Comparison of ENCODE assay signal across 3 cellular contexts in the genomic region with DNA sequence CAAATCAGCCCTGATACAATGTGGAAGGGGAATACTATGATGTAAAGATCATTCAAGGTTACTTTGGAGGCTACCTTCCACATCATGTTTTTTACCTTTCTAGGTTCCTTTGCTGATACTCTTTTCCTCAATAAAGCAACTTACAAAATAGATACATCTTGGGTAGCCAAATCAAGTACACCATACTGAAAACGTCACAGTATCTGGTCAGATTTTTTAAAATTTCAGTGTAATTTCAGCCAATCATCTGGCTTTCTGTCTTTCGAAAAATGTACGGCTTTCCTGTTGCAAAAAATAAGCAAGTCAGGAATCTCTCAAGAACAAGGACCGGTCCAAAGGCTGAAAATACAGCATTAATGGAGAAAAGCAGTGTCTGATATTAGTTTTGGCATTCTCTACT.
A peak's percentile ranks its signal among the peaks of the same experiment; 100 is the strongest.
TF ChIP-seq lines count a peak whose summit lies in the region.

No MANE protein-coding gene starts in this region.

TF ChIP-seq in A549, 52 proteins besides CTCF, POLR2A, EP300 and RAD21:
- TF ChIP-seq, protein P1, sequence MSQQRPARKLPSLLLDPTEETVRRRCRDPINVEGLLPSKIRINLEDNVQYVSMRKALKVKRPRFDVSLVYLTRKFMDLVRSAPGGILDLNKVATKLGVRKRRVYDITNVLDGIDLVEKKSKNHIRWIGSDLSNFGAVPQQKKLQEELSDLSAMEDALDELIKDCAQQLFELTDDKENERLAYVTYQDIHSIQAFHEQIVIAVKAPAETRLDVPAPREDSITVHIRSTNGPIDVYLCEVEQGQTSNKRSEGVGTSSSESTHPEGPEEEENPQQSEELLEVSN (IDR thresholded peaks at IDR 0.05; ENCODE audit: borderline replicate concordance, low read depth) = no peak
- TF ChIP-seq RFX5 (IDR thresholded peaks at IDR 0.05) = 0 out of 2 replicates have a peak, but pooled peaks have one; percentile 34

TF ChIP-seq in GM23338, 12 proteins besides CTCF, POLR2A, EP300 and RAD21 (continues in another document):
- TF ChIP-seq EZH2phosphoT487 (IDR thresholded peaks at IDR 0.05; ENCODE audit: unreplicated experiment) = no peak
- TF ChIP-seq ZNF114 (CRISPR knock-in tag; IDR thresholded peaks at IDR 0.05) = no peak
- TF ChIP-seq STAT1 (IDR thresholded peaks at IDR 0.05; ENCODE audit: unreplicated experiment) = no peak
- no peak for TF ChIP-seq JUNB (IDR thresholded peaks at IDR 0.05; ENCODE audit: unreplicated experiment)
- TF ChIP-seq, protein P2, sequence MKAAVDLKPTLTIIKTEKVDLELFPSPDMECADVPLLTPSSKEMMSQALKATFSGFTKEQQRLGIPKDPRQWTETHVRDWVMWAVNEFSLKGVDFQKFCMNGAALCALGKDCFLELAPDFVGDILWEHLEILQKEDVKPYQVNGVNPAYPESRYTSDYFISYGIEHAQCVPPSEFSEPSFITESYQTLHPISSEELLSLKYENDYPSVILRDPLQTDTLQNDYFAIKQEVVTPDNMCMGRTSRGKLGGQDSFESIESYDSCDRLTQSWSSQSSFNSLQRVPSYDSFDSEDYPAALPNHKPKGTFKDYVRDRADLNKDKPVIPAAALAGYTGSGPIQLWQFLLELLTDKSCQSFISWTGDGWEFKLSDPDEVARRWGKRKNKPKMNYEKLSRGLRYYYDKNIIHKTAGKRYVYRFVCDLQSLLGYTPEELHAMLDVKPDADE (IDR thresholded peaks at IDR 0.05) = no peak
- TF ChIP-seq CREB1 (CRISPR knock-in tag; IDR thresholded peaks at IDR 0.05; ENCODE audit: low read depth) = no peak
- TF ChIP-seq EZH2 (IDR thresholded peaks at IDR 0.05; ENCODE audit: low read depth, unreplicated experiment) = no peak
- no peak for TF ChIP-seq ZNF331 (CRISPR knock-in tag; IDR thresholded peaks at IDR 0.05; ENCODE audit: low read depth)
- no peak for TF ChIP-seq NANOG (IDR thresholded peaks at IDR 0.05; ENCODE audit: borderline replicate concordance)
- TF ChIP-seq, protein P3, sequence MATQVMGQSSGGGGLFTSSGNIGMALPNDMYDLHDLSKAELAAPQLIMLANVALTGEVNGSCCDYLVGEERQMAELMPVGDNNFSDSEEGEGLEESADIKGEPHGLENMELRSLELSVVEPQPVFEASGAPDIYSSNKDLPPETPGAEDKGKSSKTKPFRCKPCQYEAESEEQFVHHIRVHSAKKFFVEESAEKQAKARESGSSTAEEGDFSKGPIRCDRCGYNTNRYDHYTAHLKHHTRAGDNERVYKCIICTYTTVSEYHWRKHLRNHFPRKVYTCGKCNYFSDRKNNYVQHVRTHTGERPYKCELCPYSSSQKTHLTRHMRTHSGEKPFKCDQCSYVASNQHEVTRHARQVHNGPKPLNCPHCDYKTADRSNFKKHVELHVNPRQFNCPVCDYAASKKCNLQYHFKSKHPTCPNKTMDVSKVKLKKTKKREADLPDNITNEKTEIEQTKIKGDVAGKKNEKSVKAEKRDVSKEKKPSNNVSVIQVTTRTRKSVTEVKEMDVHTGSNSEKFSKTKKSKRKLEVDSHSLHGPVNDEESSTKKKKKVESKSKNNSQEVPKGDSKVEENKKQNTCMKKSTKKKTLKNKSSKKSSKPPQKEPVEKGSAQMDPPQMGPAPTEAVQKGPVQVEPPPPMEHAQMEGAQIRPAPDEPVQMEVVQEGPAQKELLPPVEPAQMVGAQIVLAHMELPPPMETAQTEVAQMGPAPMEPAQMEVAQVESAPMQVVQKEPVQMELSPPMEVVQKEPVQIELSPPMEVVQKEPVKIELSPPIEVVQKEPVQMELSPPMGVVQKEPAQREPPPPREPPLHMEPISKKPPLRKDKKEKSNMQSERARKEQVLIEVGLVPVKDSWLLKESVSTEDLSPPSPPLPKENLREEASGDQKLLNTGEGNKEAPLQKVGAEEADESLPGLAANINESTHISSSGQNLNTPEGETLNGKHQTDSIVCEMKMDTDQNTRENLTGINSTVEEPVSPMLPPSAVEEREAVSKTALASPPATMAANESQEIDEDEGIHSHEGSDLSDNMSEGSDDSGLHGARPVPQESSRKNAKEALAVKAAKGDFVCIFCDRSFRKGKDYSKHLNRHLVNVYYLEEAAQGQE (IDR thresholded peaks at IDR 0.05; ENCODE audit: unreplicated experiment) = no peak

TF ChIP-seq in K562, 482 proteins besides CTCF, POLR2A, EP300 and RAD21:
- TF ChIP-seq ZNF280A (IDR thresholded peaks at IDR 0.05; ENCODE audit: low read depth, partially characterized antibody) (no peak), ZNF609 (CRISPR knock-in tag; IDR thresholded peaks at IDR 0.05; ENCODE audit: borderline replicate concordance) (no peak), RBM14 (IDR thresholded peaks at IDR 0.05; ENCODE audit: borderline replicate concordance, insufficient read depth, low read depth, low read length) (no peak), ZNF384 (IDR thresholded peaks at IDR 0.05; ENCODE audit: low read depth, low read length) (no peak), MAZ (CRISPR knock-in tag; conservative IDR thresholded peaks at IDR 0.05 in 1 of 2, IDR thresholded peaks at IDR 0.05 in 1 of 2) (no peak), GATAD2A (IDR thresholded peaks at IDR 0.05) (no peak), RFX5 (IDR thresholded peaks at IDR 0.05; ENCODE audit: low read depth, low read length) (peak; percentile 53; the same call in 1 of the 2 replicates)
TF ChIP-seq in K562: peak in this region for 1.
